ENCODE assay signal across 16 cellular contexts in the genomic region with DNA sequence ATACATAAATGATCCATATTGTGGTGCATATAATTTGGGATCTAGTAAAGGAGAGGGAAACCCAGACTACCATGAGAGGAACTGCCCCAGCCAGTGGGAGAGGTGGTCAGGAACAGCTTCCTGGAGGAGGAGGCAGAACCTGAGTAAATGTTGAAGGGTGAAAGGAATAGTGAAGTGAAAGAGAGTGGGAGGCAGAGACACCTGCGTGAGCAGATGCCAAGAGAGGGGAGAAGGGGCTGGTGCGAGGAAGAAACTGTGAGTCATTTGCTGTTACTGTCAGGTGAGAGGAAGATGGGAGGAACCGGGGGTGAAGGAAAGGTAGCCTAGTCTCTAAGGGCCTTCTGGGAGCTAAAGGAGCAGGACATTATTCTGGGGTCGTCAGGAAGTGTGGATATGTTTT.
DNase-seq lines count a peak whose midpoint lies in the region; ATAC-seq and TF ChIP-seq lines count a peak whose summit lies in the region.
"Had no signal": no experiment of that assay in that cellular context is flagged by ENCODE, and none has a peak within 500 bp of the region (broad histone marks: within the 10 kb centered on the region; RNA-seq: fewer than 3 reads in every experiment).

No MANE protein-coding gene starts in this region.

- no peaks in the 10 kb centered on the region for H3K4me1 Mint-ChIP-seq in activated CD4-positive, alpha-beta memory T cell treated with anti-CD3 and anti-CD28 coated beads, Interleukin-2, amount 10 ng/mL, durations not matched to agents 7 days and 5 days
- peaks cover 7% of the 10 kb centered on the region for H3K4me1 Mint-ChIP-seq in activated CD4-positive, alpha-beta memory T cell treated with anti-CD3 and anti-CD28 coated beads for 36 hours (ENCODE audit: low read depth)
- no peaks in the 10 kb centered on the region for H3K4me1 Mint-ChIP-seq in osteocyte (ENCODE audit: unreplicated experiment)

- no peaks in the 10 kb centered on the region for H3K79me2 ChIP-seq in OCI-LY3 (ENCODE audit: low read length)

- TF ChIP-seq CTCF in OCI-LY3 (IDR thresholded peaks at IDR 0.05; ENCODE audit: low read depth, low read length) (no peak), osteocyte (IDR thresholded peaks at IDR 0.05) (no peak)

- ATAC-seq in HG02571 (IDR thresholded peaks at IDR 0.05; ENCODE audit: unreplicated experiment): peak; percentile 61
- ATAC-seq in HG02623 (IDR thresholded peaks at IDR 0.05; ENCODE audit: unreplicated experiment): no peak
- ATAC-seq: HCT116 had no signal

- no peak overlapping the region for H2AFZ ChIP-seq in OCI-LY3 (ENCODE audit: low read depth, low read length)

- H3K9ac ChIP-seq in OCI-LY3 (ENCODE audit: low read length): no peak overlapping the region
- H3K9ac ChIP-seq: BLaER1 treated with 17β-estradiol and CSF1 and Interleukin-3, amounts not matched to agents 10 nM and 100 nM had no signal

- no peaks in the 10 kb centered on the region for H3K9me3 ChIP-seq in OCI-LY3 (ENCODE audit: insufficient read depth, low read length)
- H3K9me3 ChIP-seq: BLaER1 treated with 17β-estradiol and CSF1 and Interleukin-3, amounts not matched to agents 10 nM and 100 nM had no signal

- H4K20me1 ChIP-seq in OCI-LY3 (ENCODE audit: insufficient read depth, low read length): no peaks in the 10 kb centered on the region
- H4K20me1 ChIP-seq: BLaER1 treated with 17β-estradiol and CSF1 and Interleukin-3, amounts not matched to agents 10 nM and 100 nM had no signal

- no peak overlapping the region for H3K27ac Mint-ChIP-seq in activated CD4-positive, alpha-beta memory T cell treated with anti-CD3 and anti-CD28 coated beads, Interleukin-2, amount 10 ng/mL, durations not matched to agents 7 days and 5 days
- no peak overlapping the region for H3K27ac Mint-ChIP-seq in activated CD4-positive, alpha-beta memory T cell treated with anti-CD3 and anti-CD28 coated beads for 36 hours
- H3K27ac Mint-ChIP-seq in osteocyte (ENCODE audit: unreplicated experiment): no peak overlapping the region

- CTCF ChIA-PET in activated CD4-positive, alpha-beta memory T cell treated with anti-CD3 and anti-CD28 coated beads, Interleukin-2, amount 10 ng/mL, durations not matched to agents 7 days and 5 days (lab: Charles Lee): no interaction called here
- CTCF ChIA-PET in activated CD4-positive, alpha-beta memory T cell treated with anti-CD3 and anti-CD28 coated beads for 36 hours (lab: Charles Lee): interaction anchor here (0.8 kb wide), 1 partner anchor 76 kb away, joined by 3 read pairs; no protein-coding TSS in a partner anchor

- intact Hi-C loops in activated CD4-positive, alpha-beta memory T cell treated with anti-CD3 and anti-CD28 coated beads for 36 hours (cut with micrococcal nuclease): no loop called here

- peaks cover 3% of the 10 kb centered on the region for H3K27me3 Mint-ChIP-seq in activated CD4-positive, alpha-beta memory T cell treated with anti-CD3 and anti-CD28 coated beads, Interleukin-2, amount 10 ng/mL, durations not matched to agents 7 days and 5 days
- no peaks in the 10 kb centered on the region for H3K27me3 Mint-ChIP-seq in activated CD4-positive, alpha-beta memory T cell treated with anti-CD3 and anti-CD28 coated beads for 36 hours
- H3K27me3 Mint-ChIP-seq in osteocyte (ENCODE audit: unreplicated experiment): no peaks in the 10 kb centered on the region

- peaks cover 10% of the 10 kb centered on the region for H3K27me3 ChIP-seq in OCI-LY3 (ENCODE audit: low read depth, low read length)
- H3K27me3 ChIP-seq: BLaER1 treated with 17β-estradiol and CSF1 and Interleukin-3, amounts not matched to agents 10 nM and 100 nM had no signal

- H3K36me3 Mint-ChIP-seq in activated CD4-positive, alpha-beta memory T cell treated with anti-CD3 and anti-CD28 coated beads, Interleukin-2, amount 10 ng/mL, durations not matched to agents 7 days and 5 days (ENCODE audit: low read depth): no peaks in the 10 kb centered on the region
- H3K36me3 Mint-ChIP-seq in activated CD4-positive, alpha-beta memory T cell treated with anti-CD3 and anti-CD28 coated beads for 36 hours: no peaks in the 10 kb centered on the region
- no peaks in the 10 kb centered on the region for H3K36me3 Mint-ChIP-seq in osteocyte (ENCODE audit: unreplicated experiment)

- no peaks in the 10 kb centered on the region for H3K36me3 ChIP-seq in OCI-LY3 (replicated peaks; ENCODE audit: low read depth, low read length)
- H3K36me3 ChIP-seq: BLaER1 treated with 17β-estradiol and CSF1 and Interleukin-3, amounts not matched to agents 10 nM and 100 nM had no signal

- H3K27ac ChIP-seq in OCI-LY3 (ENCODE audit: low read length): no peak overlapping the region
- H3K27ac ChIP-seq: 22Rv1; BLaER1 treated with 17β-estradiol and CSF1 and Interleukin-3, amounts not matched to agents 10 nM and 100 nM; HL-60; SK-N-MC had no signal

- POLR2A ChIA-PET in activated CD4-positive, alpha-beta memory T cell treated with anti-CD3 and anti-CD28 coated beads, Interleukin-2, amount 10 ng/mL, durations not matched to agents 7 days and 5 days (lab: Charles Lee): no interaction called here
- POLR2A ChIA-PET in activated CD4-positive, alpha-beta memory T cell treated with anti-CD3 and anti-CD28 coated beads for 36 hours (lab: Charles Lee): no interaction called here

- DNase-seq in activated CD4-positive, alpha-beta memory T cell treated with anti-CD3 and anti-CD28 coated beads, Interleukin-2, amount 10 ng/mL, durations not matched to agents 7 days and 5 days: peak; percentile 7
- DNase-seq in activated CD4-positive, alpha-beta memory T cell treated with anti-CD3 and anti-CD28 coated beads for 36 hours: no peak
- peak; percentile 36 for DNase-seq in osteocyte (ENCODE audit: extremely low spot score, unreplicated experiment)
- no peak for DNase-seq in activated CD4-positive, CD25-positive, alpha-beta regulatory T cell treated with anti-CD3 and anti-CD28 coated beads, Interleukin-2, amount 50 U/mL, for 72 hours
- DNase-seq in NCI-H774 (lab: John Stamatoyannopoulos, UW): no peak
- DNase-seq: NCI-H1436, NCI-H2081, NCI-H526 treated with DMSO at 0.1 percent for 48 hours had no signal

- H3K4me1 ChIP-seq in OCI-LY3 (ENCODE audit: low read length): peaks cover 32% of the 10 kb centered on the region
- H3K4me1 ChIP-seq: BLaER1 treated with 17β-estradiol and CSF1 and Interleukin-3, amounts not matched to agents 10 nM and 100 nM had no signal

- H3K4me3 ChIP-seq in OCI-LY3 (ENCODE audit: low read length): no peak overlapping the region
- H3K4me3 ChIP-seq: BLaER1 treated with 17β-estradiol and CSF1 and Interleukin-3, amounts not matched to agents 10 nM and 100 nM; SK-N-MC had no signal

- no peaks in the 10 kb centered on the region for H3K9me3 Mint-ChIP-seq in activated CD4-positive, alpha-beta memory T cell treated with anti-CD3 and anti-CD28 coated beads, Interleukin-2, amount 10 ng/mL, durations not matched to agents 7 days and 5 days
- H3K9me3 Mint-ChIP-seq in activated CD4-positive, alpha-beta memory T cell treated with anti-CD3 and anti-CD28 coated beads for 36 hours: no peaks in the 10 kb centered on the region
- H3K9me3 Mint-ChIP-seq in osteocyte (ENCODE audit: unreplicated experiment): peaks cover 3% of the 10 kb centered on the region

- no peak overlapping the region for H3K4me3 Mint-ChIP-seq in activated CD4-positive, alpha-beta memory T cell treated with anti-CD3 and anti-CD28 coated beads, Interleukin-2, amount 10 ng/mL, durations not matched to agents 7 days and 5 days
- H3K4me3 Mint-ChIP-seq in activated CD4-positive, alpha-beta memory T cell treated with anti-CD3 and anti-CD28 coated beads for 36 hours: no peak overlapping the region
- no peak overlapping the region for H3K4me3 Mint-ChIP-seq in osteocyte (ENCODE audit: unreplicated experiment)

- H3K4me2 ChIP-seq in OCI-LY3 (ENCODE audit: low read length): peak overlapping the region; percentile 39; the same call in 1 of the 2 replicates
- H3K4me2 ChIP-seq: BLaER1 treated with 17β-estradiol and CSF1 and Interleukin-3, amounts not matched to agents 10 nM and 100 nM had no signal

Comparison
In these comparisons a context has a peak if more than half of its experiments do, and no peak if none do; other contexts are left out.
1. DNase-seq: peak in activated CD4-positive, alpha-beta memory T cell treated with anti-CD3 and anti-CD28 coated beads, Interleukin-2, amount 10 ng/mL, durations not matched to agents 7 days and 5 days (single experiment) and osteocyte (single experiment); none in activated CD4-positive, alpha-beta memory T cell treated with anti-CD3 and anti-CD28 coated beads for 36 hours (single experiment), activated CD4-positive, CD25-positive, alpha-beta regulatory T cell treated with anti-CD3 and anti-CD28 coated beads, Interleukin-2, amount 50 U/mL, for 72 hours (single experiment) and NCI-H774 (single experiment).